8 cellular contexts compared by ENCODE assay signal in genomic region chr7:104956753-104957450, GRCh38. TPM values are rescaled to one million over a fixed set of nuclear protein-coding genes. Genes with fewer than 3 reads are reported as not detected.
DNase-seq lines count a peak whose midpoint lies in the region; ATAC-seq, FAIRE-seq and TF ChIP-seq lines count a peak whose summit lies in the region.

No MANE protein-coding gene starts in this region.

- POLR2A ChIA-PET in GM12878 (lab: Charles Lee): interaction anchor here (0.6 to 4.5 kb wide), 7 partner anchors 9 to 62 kb away, joined by 3 to 55 read pairs (median 3); no protein-coding TSS in a partner anchor

- RAD21 ChIA-PET in GM12878 (lab: Charles Lee; ENCODE audit: unreplicated experiment): interaction anchor here (0.8 to 4.5 kb wide), 8 partner anchors 10 to 30 kb away, joined by 3 to 34 read pairs (median 6); no protein-coding TSS in a partner anchor

- H3K27ac ChIP-seq in GM12878 (ENCODE audit: control insufficient read depth, insufficient read depth) (peak overlapping the region; percentile 58), prostate gland (peak overlapping the region; percentile 49 to 57)

- BruUV-seq in GM12878 (replicated peaks; lab: Mats Ljungman, UMichigan): no TSS peak

- H3K4me2 ChIP-seq in GM12878 (ENCODE audit: control insufficient read depth, insufficient read depth): peak overlapping the region; percentile 36

- H3K4me3 ChIP-seq in GM12878: no peak overlapping the region
- H3K4me3 ChIP-seq in prostate gland: no peak overlapping the region

- H4K20me1 ChIP-seq in GM12878 (ENCODE audit: control insufficient read depth, insufficient read depth): no peaks in the 10 kb centered on the region

- peak overlapping the region; percentile 42 for H2AFZ ChIP-seq in GM12878 (ENCODE audit: control insufficient read depth, low read depth, low read length)

- no peak overlapping the region for H3K9ac ChIP-seq in GM12878 (ENCODE audit: control insufficient read depth, insufficient read depth, low read length)

- peak; percentile 60 for DNase-seq in GM13976 (ENCODE audit: low spot score)
- peak; percentile 100 for DNase-seq in LHCN-M2 (ENCODE audit: low read depth)
- DNase-seq in GM12878 (ENCODE audit: low read depth, low spot score): peak; percentile 77
- DNase-seq in prostate gland (ENCODE audit: low spot score): no peak
- DNase-seq in cerebellar cortex (ENCODE audit: low spot score): no peak
- DNase-seq in superior temporal gyrus (ENCODE audit: extremely low spot score): no peak
- DNase-seq in NCI-H1105 (lab: John Stamatoyannopoulos, UW): no peak

- SMC1A ChIA-PET in GM12878 (lab: Charles Lee; ENCODE audit: uncharacterized antibody, unreplicated experiment): interaction anchor here (0.7 to 5.3 kb wide), 15 partner anchors 8 to 64 kb away, joined by 3 to 58 read pairs (median 4); no protein-coding TSS in a partner anchor

- peak; percentile 92 for ATAC-seq in GM21723 (IDR thresholded peaks at IDR 0.05; ENCODE audit: unreplicated experiment)
- peak; percentile 94 for ATAC-seq in GM12878

- in situ Hi-C loops in GM13976 (cut with MboI; ENCODE audit: low sequenced_read_pairs, unreplicated experiment) (no loop called here), GM12878 (cut with MboI) (no loop called here)

- H3K79me2 ChIP-seq in GM12878 (ENCODE audit: control insufficient read depth, insufficient read depth, low read length): no peaks in the 10 kb centered on the region

- intact Hi-C loops in GM12878 (cut with micrococcal nuclease; ENCODE audit: unreplicated experiment): loop anchor here (1.0 kb wide), 1 partner anchor 12 kb away; no protein-coding TSS in a partner anchor
- intact Hi-C loops in prostate gland (cut with DNase I): no loop called here

- 12% methylated on average over 4 of the region's 4 CpGs for WGBS in GM12878 (ENCODE audit: insufficient coverage, insufficient replicate concordance, low lambda C conversion rate, missing lambda C conversion rate)
- WGBS in prostate gland: 33% methylated on average over 4 of the region's 4 CpGs

- H3K27me3 ChIP-seq in GM12878 (replicated peaks in 1 of 2; ENCODE audit: control insufficient read depth in 2 of 2, insufficient read depth in 2 of 2, low read length in 1 of 2) (no peaks in the 10 kb centered on the region), prostate gland (replicated peaks; ENCODE audit: insufficient read depth) (no peaks in the 10 kb centered on the region)

- H3K36me3 ChIP-seq in GM12878 (ENCODE audit: control insufficient read depth in 2 of 2, insufficient read depth in 2 of 2, low read length in 1 of 2) (no peaks in the 10 kb centered on the region), prostate gland (no peaks in the 10 kb centered on the region)

- CTCF ChIA-PET in GM12878 (lab: Yijun Ruan, JAX): interaction anchor here (0.6 to 2.6 kb wide), 8 partner anchors 11 to 726 kb away, joined by 3 to 20 read pairs (median 4); no protein-coding TSS in a partner anchor

- H3K9me3 ChIP-seq in GM12878 (replicated peaks; ENCODE audit: control insufficient read depth, insufficient read depth, low read length) (no peaks in the 10 kb centered on the region), prostate gland (no peaks in the 10 kb centered on the region)

- FAIRE-seq in GM12878 (lab: Jason Lieb, UNC): no peak

- peak; percentile 83 to 91 for TF ChIP-seq EP300 in GM12878 (IDR thresholded peaks at IDR 0.05; ENCODE audit: borderline replicate concordance in 1 of 2, control insufficient read depth in 1 of 2, low read depth in 2 of 2, low read length in 2 of 2)

- no peak for TF ChIP-seq RAD21 in GM12878 (IDR thresholded peaks at IDR 0.05; ENCODE audit: insufficient read depth, low read depth, low read length)

- TF ChIP-seq CTCF in GM13976 (IDR thresholded peaks at IDR 0.05; ENCODE audit: borderline replicate concordance, control extremely low read depth, extremely low read depth, insufficient read depth, missing control alignments) (no peak), GM12878 (IDR thresholded peaks at IDR 0.05 in 2 of 3, conservative IDR thresholded peaks at IDR 0.05 in 1 of 3; ENCODE audit: control insufficient read depth in 2 of 3, extremely low read depth in 1 of 3, insufficient read depth in 1 of 3, low read depth in 3 of 3, low read length in 3 of 3) (no peak), prostate gland (IDR thresholded peaks at IDR 0.05) (no peak)

- no peak for TF ChIP-seq POLR2A in GM12878 (IDR thresholded peaks at IDR 0.05; ENCODE audit: low read depth, low read length)
- TF ChIP-seq POLR2A in prostate gland (IDR thresholded peaks at IDR 0.05): no peak

- H3K4me1 ChIP-seq in GM12878 (ENCODE audit: control insufficient read depth, insufficient read depth, low read length): peaks cover 17% of the 10 kb centered on the region
- H3K4me1 ChIP-seq in prostate gland (replicated peaks): no peaks in the 10 kb centered on the region

TF ChIP-seq in GM12878, 131 proteins besides CTCF, POLR2A, EP300 and RAD21 (continues in another document):
- TF ChIP-seq CREB1 (IDR thresholded peaks at IDR 0.05; ENCODE audit: low read depth): peak; percentile 47; the same call in 1 of the 2 replicates
- TF ChIP-seq, protein P1, sequence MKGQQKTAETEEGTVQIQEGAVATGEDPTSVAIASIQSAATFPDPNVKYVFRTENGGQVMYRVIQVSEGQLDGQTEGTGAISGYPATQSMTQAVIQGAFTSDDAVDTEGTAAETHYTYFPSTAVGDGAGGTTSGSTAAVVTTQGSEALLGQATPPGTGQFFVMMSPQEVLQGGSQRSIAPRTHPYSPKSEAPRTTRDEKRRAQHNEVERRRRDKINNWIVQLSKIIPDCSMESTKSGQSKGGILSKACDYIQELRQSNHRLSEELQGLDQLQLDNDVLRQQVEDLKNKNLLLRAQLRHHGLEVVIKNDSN (IDR thresholded peaks at IDR 0.05; ENCODE audit: borderline replicate concordance, extremely low read length, insufficient read depth, low read depth, low read length): no peak
- peak; percentile 81 for TF ChIP-seq ATF7 (IDR thresholded peaks at IDR 0.05; ENCODE audit: low read depth)
- TF ChIP-seq MYB (IDR thresholded peaks at IDR 0.05; ENCODE audit: borderline replicate concordance, low read depth, low read length): peak; percentile 79; the same call in 1 of the 2 replicates
- TF ChIP-seq KLF5 (IDR thresholded peaks at IDR 0.05; ENCODE audit: partially characterized antibody): no peak
- TF ChIP-seq HDGF (IDR thresholded peaks at IDR 0.05): peak; percentile 31; the same call in 1 of the 2 replicates
- TF ChIP-seq SREBF2 (IDR thresholded peaks at IDR 0.05; ENCODE audit: low read length): no peak
- peak; percentile 68 to 74 for TF ChIP-seq BHLHE40 (IDR thresholded peaks at IDR 0.05; ENCODE audit: borderline replicate concordance in 1 of 2, low read depth in 2 of 2, low read length in 1 of 2)
- TF ChIP-seq ESRRA (IDR thresholded peaks at IDR 0.05; ENCODE audit: low read length): no peak
- TF ChIP-seq TCF3 (IDR thresholded peaks at IDR 0.05; ENCODE audit: borderline replicate concordance, insufficient read depth, low read depth, low read length): no peak
- TF ChIP-seq SREBF1 (IDR thresholded peaks at IDR 0.05; ENCODE audit: low read length): 0 out of 2 replicates have a peak, but pooled peaks have one; percentile 11
- TF ChIP-seq PAX5 (IDR thresholded peaks at IDR 0.05; ENCODE audit: borderline replicate concordance, low read depth, low read length): peak; percentile 47
- TF ChIP-seq PBX3 (IDR thresholded peaks at IDR 0.05; ENCODE audit: insufficient replicate concordance, low read depth, low read length): peak; percentile 51
- TF ChIP-seq CBFB (IDR thresholded peaks at IDR 0.05; ENCODE audit: low read depth): peak; percentile 73
- no peak for TF ChIP-seq POLR2AphosphoS5 (IDR thresholded peaks at IDR 0.05; ENCODE audit: low read length)
- TF ChIP-seq KDM1A (IDR thresholded peaks at IDR 0.05; ENCODE audit: borderline replicate concordance): no peak

RNA-seq across cellular contexts. Expression of gene KMT2E, which starts 57.1 kb away (rescaled TPM):
- total RNA-seq in LHCN-M2 (2014; rRNA removed) (51.9 and 52.1 TPM in 2 replicates), GM12878 (2014; rRNA removed) (34.1 and 39.9 TPM in 2 replicates), GM12878 (2014; rRNA removed; fragmentation: Illumina TruSeq; extraction: Trizol) (34.4 and 36.9 TPM in 2 replicates), GM12878 (2021) (48.1 and 52.7 TPM in 2 replicates), prostate gland (100 to 1,000 TPM in 1 of 2 donors, 10 to 100 TPM in 1; 83.7 to 102 TPM)
- polyA plus RNA-seq in LHCN-M2 (2012): 23.3 TPM
- 543 and 556 TPM in 2 replicates for total RNA-seq in GM12878 (2013; cell fraction: nucleolus; rRNA removed)
- 31.8 TPM for polyA plus RNA-seq in GM12878 (2011; ENCODE audit: low read depth)
- polyA plus RNA-seq in GM12878 (2011; rRNA removed) (15.1 and 15.6 TPM in 2 replicates), GM12878 (2014; fragmentation: Illumina TruSeq; extraction: Trizol) (34.1 and 48.6 TPM in 2 replicates), GM12878 (2014; fragmentation: Nextera tagmentation; extraction: Ambion mirVana) (10 to 100 TPM; 13.2 to 16.0 TPM), GM12878 (2014; rRNA removed) (15.5 and 18.7 TPM in 2 replicates), GM12878 (2016; fragmentation: Nextera tagmentation; extraction: Ambion mirVana) (10 to 100 TPM; 66.2 to 68.1 TPM)
- polyA plus RNA-seq in GM12878 (2011; cell fraction: cytosol; rRNA removed): 12.7 and 30.2 TPM in 2 replicates
- 59.7 and 78.0 TPM in 2 replicates for polyA plus RNA-seq in GM12878 (2011; cell fraction: nucleus; rRNA removed)
- 37.8 and 37.9 TPM in 2 replicates for polyA plus RNA-seq in GM12878 (2012)
- polyA minus RNA-seq in GM12878 (2011; rRNA and poly(A)+ RNA removed): 97.8 and 117 TPM in 2 replicates
- 26.5 and 28.8 TPM in 2 replicates for polyA minus RNA-seq in GM12878 (2011; cell fraction: cytosol; rRNA and poly(A)+ RNA removed)
- 140 and 180 TPM in 2 replicates for polyA minus RNA-seq in GM12878 (2011; cell fraction: nucleus; rRNA and poly(A)+ RNA removed)

Comparison
In these comparisons a context has a peak if more than half of its experiments do, and no peak if none do; other contexts are left out.
1. DNase-seq: peak in GM13976 (single experiment), LHCN-M2 (single experiment) and GM12878 (single experiment); none in prostate gland (single experiment), cerebellar cortex (single experiment), superior temporal gyrus (single experiment) and NCI-H1105 (single experiment).